ENCODE assay signal across 9 cellular contexts in genomic region chr2:164910091-164910899, GRCh38. TPM values are rescaled to one million over a fixed set of nuclear protein-coding genes. Genes with fewer than 3 reads are reported as not detected.
DNase-seq lines count a peak whose midpoint lies in the region; ATAC-seq and TF ChIP-seq lines count a peak whose summit lies in the region.
"Had no signal": no experiment of that assay in that cellular context is flagged by ENCODE, and none has a peak within 500 bp of the region (broad histone marks: within the 10 kb centered on the region; RNA-seq: fewer than 3 reads in every experiment).

No MANE protein-coding gene starts in this region.

- intact Hi-C loops in colonic mucosa (cut with DNase I): loop anchor here (10.0 kb wide), 1 partner anchor 65 kb away; the partner anchor contains the start of gene COBLL1

- H3F3A ChIP-seq in MM.1S (ENCODE audit: insufficient read depth, low read length): peaks cover 21% of the 10 kb centered on the region

- TF ChIP-seq CTCF in GM12865 (IDR thresholded peaks at IDR 0.05; ENCODE audit: insufficient read depth, low read depth, low read length, missing control alignments) (no peak), MM.1S (IDR thresholded peaks at IDR 0.05; ENCODE audit: low read length) (no peak), colonic mucosa (IDR thresholded peaks at IDR 0.05) (no peak), parathyroid adenoma (IDR thresholded peaks at IDR 0.05) (no peak), osteocyte (IDR thresholded peaks at IDR 0.05) (no peak)

- H3K9me3 ChIP-seq in MM.1S (replicated peaks; ENCODE audit: insufficient read depth, low read length): no peaks in the 10 kb centered on the region
- H3K9me3 ChIP-seq in colonic mucosa: no peaks in the 10 kb centered on the region
- H3K9me3 ChIP-seq in parathyroid adenoma (ENCODE audit: control insufficient read depth, low read length): no peaks in the 10 kb centered on the region

- H3K79me2 ChIP-seq in MM.1S (ENCODE audit: low read length): no peaks in the 10 kb centered on the region
- H3K79me2 ChIP-seq in parathyroid adenoma: no peaks in the 10 kb centered on the region

- H3K4me2 ChIP-seq in MM.1S (ENCODE audit: low read depth, low read length): peak overlapping the region; percentile 82
- no peak overlapping the region for H3K4me2 ChIP-seq in parathyroid adenoma (ENCODE audit: low read length)

- no peaks in the 10 kb centered on the region for H3K27me3 ChIP-seq in MM.1S (replicated peaks; ENCODE audit: insufficient read depth, low read length)
- no peaks in the 10 kb centered on the region for H3K27me3 ChIP-seq in colonic mucosa
- H3K27me3 ChIP-seq in parathyroid adenoma (ENCODE audit: control insufficient read depth, insufficient read depth, low read length): no peaks in the 10 kb centered on the region

- H2AFZ ChIP-seq in MM.1S (ENCODE audit: low read length) (peak overlapping the region; percentile 77), parathyroid adenoma (peak overlapping the region; percentile 36)

- peak; percentile 88 for ATAC-seq in GM21717 (IDR thresholded peaks at IDR 0.05; ENCODE audit: unreplicated experiment)

- H3K36me3 ChIP-seq in MM.1S (replicated peaks; ENCODE audit: insufficient read depth, low read length) (no peaks in the 10 kb centered on the region), colonic mucosa (no peaks in the 10 kb centered on the region), parathyroid adenoma (ENCODE audit: control insufficient read depth, insufficient read depth, low read length) (no peaks in the 10 kb centered on the region)

- H3K9me3 Mint-ChIP-seq in osteocyte (ENCODE audit: unreplicated experiment): no peaks in the 10 kb centered on the region

- H3K4me3 ChIP-seq in GM12865 (ENCODE audit: low read depth, low read length): no peak overlapping the region
- peak overlapping the region; percentile 45 for H3K4me3 ChIP-seq in MM.1S (ENCODE audit: low read length)
- H3K4me3 ChIP-seq in colonic mucosa: no peak overlapping the region
- H3K4me3 ChIP-seq in parathyroid adenoma (ENCODE audit: low read depth, low read length): no peak overlapping the region
- H3K4me3 ChIP-seq: SK-N-MC had no signal

- H3K9me2 ChIP-seq in MM.1S (replicated peaks; ENCODE audit: insufficient read depth, low read length): no peaks in the 10 kb centered on the region

- DNase-seq in GM12865 (ENCODE audit: low read depth) (peak; percentile 39), MM.1S (peak; percentile 95), colonic mucosa (peak; percentile 49), NCI-H1048 (lab: John Stamatoyannopoulos, UW) (no peak), osteocyte (ENCODE audit: extremely low spot score, unreplicated experiment) (no peak)
- DNase-seq in stimulated activated naive CD4-positive, alpha-beta T cell (lab: John Stamatoyannopoulos, UW): no peak

- no peak overlapping the region for H3K4me3 Mint-ChIP-seq in osteocyte (ENCODE audit: unreplicated experiment)

- no peak overlapping the region for H3K27ac Mint-ChIP-seq in osteocyte (ENCODE audit: unreplicated experiment)

- H3K27me3 Mint-ChIP-seq in osteocyte (ENCODE audit: unreplicated experiment): peaks cover 3% of the 10 kb centered on the region

- H4K20me1 ChIP-seq in MM.1S (ENCODE audit: insufficient read depth, low read length): no peaks in the 10 kb centered on the region

- peaks cover 30% of the 10 kb centered on the region for H3K4me1 ChIP-seq in MM.1S (ENCODE audit: low read length)
- no peaks in the 10 kb centered on the region for H3K4me1 ChIP-seq in colonic mucosa
- H3K4me1 ChIP-seq in parathyroid adenoma: peaks cover 11% of the 10 kb centered on the region

- no peaks in the 10 kb centered on the region for H3K36me3 Mint-ChIP-seq in osteocyte (ENCODE audit: unreplicated experiment)

- H3K27ac ChIP-seq in MM.1S (ENCODE audit: low read length): peak overlapping the region; percentile 89
- H3K27ac ChIP-seq in colonic mucosa: peak overlapping the region; percentile 43
- H3K27ac ChIP-seq in parathyroid adenoma: no peak overlapping the region
- H3K27ac ChIP-seq: SK-N-MC had no signal

- H3K9ac ChIP-seq in MM.1S (ENCODE audit: low read length) (peak overlapping the region; percentile 62), colonic mucosa (ENCODE audit: low read depth in 2 of 2, low read length in 2 of 2) (peak overlapping the region in 1 of 2 donors; percentile 22), parathyroid adenoma (no peak overlapping the region)

- peaks cover 14% of the 10 kb centered on the region for H3K4me1 Mint-ChIP-seq in osteocyte (ENCODE audit: unreplicated experiment)

RNA-seq across cellular contexts. Expression of gene SLC38A11, which starts 45.0 kb away (rescaled TPM):
- total RNA-seq in colonic mucosa (1 to 10 TPM; 1.5 to 3.0 TPM), osteocyte (not detected in 2 replicates)

Comparison
In these comparisons a context has a peak if more than half of its experiments do, and no peak if none do; other contexts are left out.
1. DNase-seq: peak in GM12865 (single experiment), MM.1S (single experiment) and colonic mucosa (single experiment); none in NCI-H1048 (single experiment), osteocyte (single experiment) and stimulated activated naive CD4-positive, alpha-beta T cell (0 of 6).